ENCODE assay signal across 16 cellular contexts in the genomic region with DNA sequence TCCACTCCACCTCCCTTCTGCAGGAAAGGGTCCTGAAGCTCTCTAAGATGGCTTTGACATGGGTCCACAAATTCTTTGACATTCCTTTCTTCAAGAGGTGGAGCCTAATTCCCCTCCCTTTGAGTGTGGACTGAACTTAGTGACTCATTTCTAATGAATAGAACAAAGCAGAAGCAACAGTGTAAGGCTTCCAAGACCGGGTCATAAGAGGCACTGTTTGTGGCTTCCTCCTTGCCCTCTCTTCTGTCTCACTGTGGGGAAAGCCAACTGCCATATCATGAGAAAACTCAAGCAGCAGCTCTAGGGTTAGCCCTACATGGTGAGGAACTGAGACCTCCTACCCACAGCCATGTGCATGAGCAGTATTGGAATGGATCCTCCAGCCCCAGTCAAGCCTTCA. TPM values are rescaled to one million over a fixed set of nuclear protein-coding genes. Genes with fewer than 3 reads are reported as not detected.
DNase-seq lines count a peak whose midpoint lies in the region; ATAC-seq, FAIRE-seq and TF ChIP-seq lines count a peak whose summit lies in the region.
"Had no signal": no experiment of that assay in that cellular context is flagged by ENCODE, and none has a peak within 500 bp of the region (broad histone marks: within the 10 kb centered on the region; RNA-seq: fewer than 3 reads in every experiment).

No MANE protein-coding gene starts in this region.

- BruUV-seq in Panc1 (replicated peaks; lab: Mats Ljungman, UMichigan), result no TSS peak

- in situ Hi-C loops in Panc1 (cut with HindIII; ENCODE audit: low pct_unique_long_range_greater_than_20kb, low sequenced_read_pairs), result no loop called here

- no peaks in the 10 kb centered on the region for H3K27me3 ChIP-seq in Panc1 (ENCODE audit: control insufficient read depth, insufficient read depth, low read length)
- no peaks in the 10 kb centered on the region for H3K27me3 ChIP-seq in bronchial epithelial cell (ENCODE audit: control insufficient read depth, insufficient read depth, low read length)
- no peaks in the 10 kb centered on the region for H3K27me3 ChIP-seq in testis
- H3K27me3 ChIP-seq: heart left ventricle had no signal

- H3K36me3 Mint-ChIP-seq in neural crest cell (ENCODE audit: low read depth), result peaks cover 9% of the 10 kb centered on the region
- H3K36me3 Mint-ChIP-seq: natural killer cell had no signal

- H3K4me3 ChIP-seq in Panc1 (ENCODE audit: low read depth in 2 of 2, low read length in 2 of 2) (no peak overlapping the region), bronchial epithelial cell (ENCODE audit: low read depth, low read length) (no peak overlapping the region), testis (no peak overlapping the region)
- H3K4me3 ChIP-seq: heart left ventricle had no signal

- H3K36me3 ChIP-seq in Panc1 (ENCODE audit: control insufficient read depth, insufficient read depth, low read length), result no peaks in the 10 kb centered on the region
- H3K36me3 ChIP-seq in bronchial epithelial cell (ENCODE audit: control insufficient read depth, insufficient read depth, low read length), result no peaks in the 10 kb centered on the region
- no peaks in the 10 kb centered on the region for H3K36me3 ChIP-seq in testis (ENCODE audit: low read depth, missing control alignments)

- H3K4me1 Mint-ChIP-seq in neural crest cell, result peaks cover 12% of the 10 kb centered on the region

- no peaks in the 10 kb centered on the region for H3K9me3 Mint-ChIP-seq in neural crest cell
- H3K9me3 Mint-ChIP-seq: activated T-helper 1 cell treated with anti-CD3 and anti-CD28 coated beads, Interleukin-12 subunit alpha, Interleukin-12 subunit beta, Interleukin-2, Interleukin-4 antibody, amounts not matched to agents 30 ng/mL and 10 ng/mL and 1 ng/mL, durations not matched to agents 14 hours and 24 hours and 36 hours; natural killer cell had no signal

- FAIRE-seq in bronchial epithelial cell (lab: Jason Lieb, UNC), result no peak

- peak; percentile 35; the same call in 1 of the 2 replicates for ATAC-seq in Panc1
- ATAC-seq: heart left ventricle, natural killer cell, sciatic nerve had no signal

- TF ChIP-seq CTCF in Panc1 (IDR thresholded peaks at IDR 0.05), result no peak
- TF ChIP-seq CTCF in bronchial epithelial cell (IDR thresholded peaks at IDR 0.05; ENCODE audit: insufficient read depth, low read length, severe bottlenecking), result no peak
- TF ChIP-seq CTCF in neural crest cell (conservative IDR thresholded peaks at IDR 0.05), result no peak
- TF ChIP-seq CTCF in testis (IDR thresholded peaks at IDR 0.05), result no peak

- peak; percentile 22 for DNase-seq in HT-29 (ENCODE audit: low spot score)
- DNase-seq in Panc1 (ENCODE audit: low read depth, low spot score), result no peak
- DNase-seq in bronchial epithelial cell (ENCODE audit: low read depth), result peak; percentile 9
- DNase-seq in neural crest cell (ENCODE audit: low read depth, low spot score), result no peak
- no peak for DNase-seq in islet precursor cell
- DNase-seq in testis, result no peak
- DNase-seq in NCI-H526 treated with DMSO at 0.1 percent for 48 hours (lab: John Stamatoyannopoulos, UW), result no peak
- DNase-seq: aorta, HCEC 1CT, heart left ventricle, natural killer cell, NCI-H1436 treated with DMSO at 0.1 percent for 48 hours, NCI-H774 had no signal

- peak overlapping the region; percentile 77 for H3K4me3 Mint-ChIP-seq in neural crest cell
- H3K4me3 Mint-ChIP-seq: activated T-helper 1 cell treated with anti-CD3 and anti-CD28 coated beads, Interleukin-12 subunit alpha, Interleukin-12 subunit beta, Interleukin-2, Interleukin-4 antibody, amounts not matched to agents 30 ng/mL and 10 ng/mL and 1 ng/mL, durations not matched to agents 14 hours and 24 hours and 36 hours; CD14-positive monocyte; natural killer cell had no signal

- POLR2A ChIA-PET in Panc1 (lab: Charles Lee), result no interaction called here

- intact Hi-C loops in Panc1 (cut with micrococcal nuclease; ENCODE audit: unreplicated experiment), result no loop called here
- intact Hi-C loops in testis (cut with DNase I; ENCODE audit: low total_unique reads), result no loop called here

- CTCF ChIA-PET in Panc1 (lab: Charles Lee), result no interaction called here

- H3K27ac Mint-ChIP-seq in neural crest cell (ENCODE audit: unreplicated experiment), result peak overlapping the region; percentile 83
- H3K27ac Mint-ChIP-seq: activated T-helper 1 cell treated with anti-CD3 and anti-CD28 coated beads, Interleukin-12 subunit alpha, Interleukin-12 subunit beta, Interleukin-2, Interleukin-4 antibody, amounts not matched to agents 30 ng/mL and 10 ng/mL and 1 ng/mL, durations not matched to agents 14 hours and 24 hours and 36 hours; natural killer cell had no signal

- WGBS in testis, 2 donors, result 96% methylated on average over 1 of the region's 1 CpG; no CpG with 5 or more reads in 1 of the 2 donors

- no peaks in the 10 kb centered on the region for H3K9me3 ChIP-seq in Panc1 (ENCODE audit: control insufficient read depth, insufficient read depth, low read depth, low read length)
- no peaks in the 10 kb centered on the region for H3K9me3 ChIP-seq in testis

- no peaks in the 10 kb centered on the region for H3K27me3 Mint-ChIP-seq in neural crest cell (ENCODE audit: low read depth)

- H3K27ac ChIP-seq in Panc1 (ENCODE audit: low read length) (no peak overlapping the region), testis (no peak overlapping the region)

- TF ChIP-seq POLR2A in testis (IDR thresholded peaks at IDR 0.05), result no peak

- no peaks in the 10 kb centered on the region for H3K4me1 ChIP-seq in Panc1 (ENCODE audit: control insufficient read depth, insufficient read depth, low read length)
- peaks cover 3% of the 10 kb centered on the region for H3K4me1 ChIP-seq in testis

RNA-seq across cellular contexts. Expression of a gene that starts 5.9 kb away (rescaled TPM):
- total RNA-seq in HT-29 (2014; rRNA removed; shearing (Covaris generic)), result 34.4 and 39.3 TPM in 2 replicates
- total RNA-seq in Panc1 (2021; ENCODE audit: unreplicated experiment), result 34.8 TPM
- polyA plus RNA-seq in Panc1 (2012; ENCODE audit: insufficient read length), result 26.6 TPM
- total RNA-seq in bronchial epithelial cell, result 21.6 and 27.4 TPM in 2 replicates
- total RNA-seq in neural crest cell, result 56.3 and 58.7 TPM in 2 replicates
- 10 to 100 TPM; 30.8 to 35.9 TPM for total RNA-seq in testis
- polyA plus RNA-seq in testis (ENCODE audit: insufficient read depth, low read depth, low replicate concordance), result 36.6 TPM

RNA-seq across cellular contexts. Expression of a gene that starts 36.3 kb away (rescaled TPM):
- 0.42 and 1.2 TPM in 2 replicates for total RNA-seq in HT-29 (2014; rRNA removed; shearing (Covaris generic))
- total RNA-seq in Panc1 (2021; ENCODE audit: unreplicated experiment) (12.0 TPM), bronchial epithelial cell (4.2 and 7.8 TPM in 2 replicates), neural crest cell (9.4 and 10.3 TPM in 2 replicates), testis (100 to 1,000 TPM in 1 of 2 donors, 10 to 100 TPM in 1; 96.8 to 135 TPM)
- 22.4 TPM for polyA plus RNA-seq in Panc1 (2012; ENCODE audit: insufficient read length)
- polyA plus RNA-seq in testis (ENCODE audit: insufficient read depth, low read depth, low replicate concordance), result 28.0 TPM

Comparison
In these comparisons a context has a peak if more than half of its experiments do, and no peak if none do; other contexts are left out.
1. DNase-seq: peak in HT-29 (single experiment) and bronchial epithelial cell (single experiment); none in Panc1 (single experiment), neural crest cell (single experiment), islet precursor cell (single experiment), testis (single experiment) and NCI-H526 treated with DMSO at 0.1 percent for 48 hours (single experiment).